Comparison of ENCODE assay signal across 13 cellular contexts in the genomic region with DNA sequence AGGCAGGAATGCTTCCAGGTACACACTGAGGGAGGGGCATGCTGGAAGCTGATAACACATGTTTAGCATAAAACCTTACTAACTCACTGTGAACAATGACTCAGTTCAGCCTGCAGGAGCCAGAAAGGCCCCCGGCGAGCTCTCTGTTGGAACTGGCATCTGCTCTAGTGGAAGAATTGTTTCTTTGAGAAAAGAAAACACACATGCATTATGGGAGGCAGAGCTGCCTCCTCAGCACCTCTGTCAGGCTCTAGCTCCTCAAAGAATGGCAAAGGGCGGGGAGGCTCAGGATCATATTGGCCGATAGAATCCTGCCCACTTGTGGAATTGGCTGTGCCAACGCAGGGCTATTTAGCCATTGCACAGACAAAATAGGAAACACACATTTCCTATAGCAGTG.
DNase-seq lines count a peak whose midpoint lies in the region; ATAC-seq and TF ChIP-seq lines count a peak whose summit lies in the region.
"Had no signal": no experiment of that assay in that cellular context is flagged by ENCODE, and none has a peak within 500 bp of the region (broad histone marks: within the 10 kb centered on the region; RNA-seq: fewer than 3 reads in every experiment).

No MANE protein-coding gene starts in this region.

- H3K4me3 ChIP-seq in AG10803 (ENCODE audit: low read length) = no peak overlapping the region
- H3K4me3 ChIP-seq in WI38 (ENCODE audit: low read depth, low read length) = no peak overlapping the region
- H3K4me3 ChIP-seq in fibroblast of mammary gland (ENCODE audit: control insufficient read depth, low read depth, low read length) = no peak overlapping the region
- H3K4me3 ChIP-seq in osteoblast (ENCODE audit: insufficient read depth, low read length) = no peak overlapping the region

- H4K20me1 ChIP-seq in osteoblast (ENCODE audit: insufficient read depth, low read length) = no peaks in the 10 kb centered on the region

- H3K4me2 ChIP-seq in osteoblast (ENCODE audit: insufficient read depth, low read length) = no peak overlapping the region

- H3K27ac ChIP-seq in osteoblast (ENCODE audit: low read depth, low read length) = peak overlapping the region; percentile 67

- no peaks in the 10 kb centered on the region for H3K9me3 ChIP-seq in osteoblast (ENCODE audit: low read depth, low read length)

- H3K36me3 ChIP-seq in osteoblast (ENCODE audit: insufficient read depth, low read length) = no peaks in the 10 kb centered on the region

- H3K27me3 ChIP-seq in osteoblast (ENCODE audit: insufficient read depth, low read length) = no peaks in the 10 kb centered on the region

- H3K79me2 ChIP-seq in osteoblast (ENCODE audit: insufficient read depth, low read length) = no peaks in the 10 kb centered on the region

- no peak overlapping the region for H2AFZ ChIP-seq in osteoblast (ENCODE audit: low read length)

- TF ChIP-seq CTCF in AG10803 (conservative IDR thresholded peaks at IDR 0.05; ENCODE audit: low read length) = peak; percentile 11
- TF ChIP-seq CTCF in WI38 (IDR thresholded peaks at IDR 0.05; ENCODE audit: low read depth, low read length) = 0 out of 2 replicates have a peak, but pooled peaks have one; percentile 4
- no peak for TF ChIP-seq CTCF in fibroblast of mammary gland (conservative IDR thresholded peaks at IDR 0.05; ENCODE audit: control insufficient read depth, insufficient read depth, low read depth, low read length)
- TF ChIP-seq CTCF in osteoblast (IDR thresholded peaks at IDR 0.05; ENCODE audit: extremely low read depth, low read depth, low read length) = no peak

- peak; percentile 34 for DNase-seq in AG10803 (ENCODE audit: low read depth)
- peak; percentile 21 for DNase-seq in fibroblast of mammary gland (ENCODE audit: low read depth)
- DNase-seq in osteoblast (ENCODE audit: insufficient read length, low spot score, missing footprints) = no peak
- DNase-seq in DMS 273 treated with DMSO at 0.1 percent for 48 hours (lab: John Stamatoyannopoulos, UW) = no peak
- DNase-seq in NCI-H524 treated with DMSO at 0.1 percent for 48 hours (lab: John Stamatoyannopoulos, UW) = no peak
- DNase-seq: activated CD8-positive, alpha-beta T cell treated with anti-CD3 and anti-CD28 coated beads, Interleukin-2, amount 10 ng/mL, durations not matched to agents 7 days and 5 days; NCI-H1105 treated with DMSO at 0.1 percent for 48 hours; stimulated activated CD4-positive, alpha-beta T cell treated with anti-CD3 and anti-CD28 coated beads, Interleukin-1b, Interleukin-23, amount 100 ng/mL, for 48 hours; stimulated activated naive CD4-positive, alpha-beta T cell treated with Interleukin-2 at 50 U/mL for 16 hours had no signal

- ATAC-seq in HG03135 (IDR thresholded peaks at IDR 0.05; ENCODE audit: unreplicated experiment) = no peak
- no peak for ATAC-seq in GM18873 (IDR thresholded peaks at IDR 0.05; ENCODE audit: low FRiP score, unreplicated experiment)
- ATAC-seq: activated CD8-positive, alpha-beta T cell treated with anti-CD3 and anti-CD28 coated beads, Interleukin-2, amount 10 ng/mL, durations not matched to agents 7 days and 5 days; activated naive CD4-positive, alpha-beta T cell treated with anti-CD3 and anti-CD28 coated beads, Interleukin-2, amount 50 U/mL, for 72 hours had no signal

- H3K4me1 ChIP-seq in osteoblast (ENCODE audit: insufficient read depth, low read length) = peaks cover 23% of the 10 kb centered on the region

Comparison
In these comparisons a context has a peak if more than half of its experiments do, and no peak if none do; other contexts are left out.
1. DNase-seq: peak in AG10803 (single experiment) and fibroblast of mammary gland (single experiment); none in osteoblast (single experiment), DMS 273 treated with DMSO at 0.1 percent for 48 hours (single experiment) and NCI-H524 treated with DMSO at 0.1 percent for 48 hours (single experiment).
2. CTCF ChIP-seq: peak in AG10803 (single experiment) and WI38 (single experiment); none in fibroblast of mammary gland (single experiment) and osteoblast (single experiment).